30 cellular contexts compared by ENCODE assay signal in genomic region chr4:102883278-102883677, GRCh38.
"Had no signal": no experiment of that assay in that cellular context is flagged by ENCODE, and none has a peak within 500 bp of the region (broad histone marks: within the 10 kb centered on the region; RNA-seq: fewer than 3 reads in every experiment).

No MANE protein-coding gene starts in this region.

- H3K27ac ChIP-seq: coronary artery, esophagus squamous epithelium, left ventricle myocardium inferior, lower lobe of right lung, neutrophil, parathyroid adenoma, right lobe of liver, stomach, thyroid gland, vagina had no signal

- H3K27me3 ChIP-seq: esophagus squamous epithelium, neutrophil, right lobe of liver, stomach, thyroid gland, vagina had no signal

- H3K4me3 Mint-ChIP-seq: immature natural killer cell; natural killer cell; neural crest cell; stimulated activated effector memory CD8-positive, alpha-beta T cell treated with anti-CD3 and anti-CD28 coated beads, Interleukin-12 subunit alpha, Interleukin-12 subunit beta, amount 100 ng/mL, for 72 hours had no signal

- H3K27me3 Mint-ChIP-seq: progenitor cell of endocrine pancreas had no signal

- DNase-seq: dermis blood vessel endothelial cell; effector memory CD4-positive, alpha-beta T cell; erythroblast; esophagus squamous epithelium; foreskin melanocyte; glutamatergic neuron; hypothalamus; immature natural killer cell; islet precursor cell; kidney glomerular epithelial cell; left colon; left ventricle myocardium inferior; lower lobe of right lung; natural killer cell; right lobe of liver; small intestine; stimulated activated CD4-positive, alpha-beta T cell treated with anti-CD3 and anti-CD28 coated beads, Interleukin-12 subunit alpha, Interleukin-12 subunit beta, amount 100 ng/mL, for 4 hours; stimulated activated CD4-positive, alpha-beta T cell treated with anti-CD3 and anti-CD28 coated beads, Interleukin-1b, Interleukin-23, amount 100 ng/mL, for 48 hours; stimulated activated CD4-positive, alpha-beta T cell treated with anti-CD3 and anti-CD28 coated beads, Interleukin-4, amount 100 ng/mL, for 24 hours; stimulated activated naive CD4-positive, alpha-beta T cell treated with Interleukin-2 at 50 U/mL for 16 hours; stomach; thyroid gland; trophoblast cell had no signal

- H3K27ac Mint-ChIP-seq: immature natural killer cell; progenitor cell of endocrine pancreas; stimulated activated effector memory CD8-positive, alpha-beta T cell treated with anti-CD3 and anti-CD28 coated beads, Interleukin-12 subunit alpha, Interleukin-12 subunit beta, amount 100 ng/mL, for 72 hours had no signal

- H3K36me3 ChIP-seq: left ventricle myocardium inferior, lower lobe of right lung, neutrophil, right lobe of liver, thyroid gland, vagina had no signal

- H3K9me3 Mint-ChIP-seq: immature natural killer cell, natural killer cell had no signal

- H3K36me3 Mint-ChIP-seq: natural killer cell had no signal

- H3K4me3 ChIP-seq: coronary artery, esophagus squamous epithelium, left ventricle myocardium inferior, lower lobe of right lung, right lobe of liver, stomach, thyroid gland, vagina had no signal

- H3K79me2 ChIP-seq: parathyroid adenoma had no signal

- H3K9me3 ChIP-seq: esophagus squamous epithelium, left ventricle myocardium inferior, lower lobe of right lung, neutrophil, right lobe of liver, stomach, thyroid gland, vagina had no signal

- ATAC-seq: left colon; lower lobe of right lung; natural killer cell; right lobe of liver; stimulated activated effector memory CD8-positive, alpha-beta T cell treated with anti-CD3 and anti-CD28 coated beads, Interleukin-12 subunit alpha, Interleukin-12 subunit beta, amount 100 ng/mL, for 72 hours had no signal

- H2AFZ ChIP-seq: parathyroid adenoma had no signal

- H3K4me1 ChIP-seq: esophagus squamous epithelium, lower lobe of right lung, parathyroid adenoma, vagina had no signal
